In genomic region chr3:163935411-163935810, GRCh38 we compare ENCODE assay signal across 34 cellular contexts.
"Had no signal": no experiment of that assay in that cellular context is flagged by ENCODE, and none has a peak within 500 bp of the region (broad histone marks: within the 10 kb centered on the region; RNA-seq: fewer than 3 reads in every experiment).

No MANE protein-coding gene starts in this region.

- DNase-seq: Karpas-422, Kasumi-1, KG1, MG63, MM.1S, MV-4-11, NCI-H1048, NCI-H1092, NCI-H1092 treated with DMSO at 0.1 percent for 48 hours, NCI-H1105, NCI-H1105 treated with DMSO at 0.1 percent for 48 hours, NCI-H1417, NCI-H1417 treated with DMSO at 0.1 percent for 48 hours, NCI-H1436, NCI-H1436 treated with DMSO at 0.1 percent for 48 hours, NCI-H146, NCI-H1694, NCI-H1694 treated with DMSO at 0.1 percent for 48 hours, NCI-H187, NCI-H187 treated with DMSO at 0.1 percent for 48 hours, NCI-H1930, NCI-H2029, NCI-H2029 treated with DMSO at 0.1 percent for 48 hours, NCI-H2081, NCI-H2081 treated with DMSO at 0.1 percent for 48 hours, NCI-H2107, NCI-H2171, NCI-H2171 treated with DMSO at 0.1 percent for 48 hours, NCI-H2227 treated with DMSO at 0.1 percent for 48 hours, NCI-H226, NCI-H345, NCI-H446, NCI-H446 treated with DMSO at 0.1 percent for 48 hours had no signal

- H3K4me2 ChIP-seq: KMS-11 had no signal

- H3K27ac ChIP-seq: KMS-11 had no signal

- H3K9me3 ChIP-seq: MG63 had no signal

- H3K36me3 ChIP-seq: MG63 had no signal

- H3K4me3 ChIP-seq: MG63 had no signal

- H3K27me3 ChIP-seq: MG63 had no signal
